Comparison of ENCODE assay signal across 17 cellular contexts in the genomic region with DNA sequence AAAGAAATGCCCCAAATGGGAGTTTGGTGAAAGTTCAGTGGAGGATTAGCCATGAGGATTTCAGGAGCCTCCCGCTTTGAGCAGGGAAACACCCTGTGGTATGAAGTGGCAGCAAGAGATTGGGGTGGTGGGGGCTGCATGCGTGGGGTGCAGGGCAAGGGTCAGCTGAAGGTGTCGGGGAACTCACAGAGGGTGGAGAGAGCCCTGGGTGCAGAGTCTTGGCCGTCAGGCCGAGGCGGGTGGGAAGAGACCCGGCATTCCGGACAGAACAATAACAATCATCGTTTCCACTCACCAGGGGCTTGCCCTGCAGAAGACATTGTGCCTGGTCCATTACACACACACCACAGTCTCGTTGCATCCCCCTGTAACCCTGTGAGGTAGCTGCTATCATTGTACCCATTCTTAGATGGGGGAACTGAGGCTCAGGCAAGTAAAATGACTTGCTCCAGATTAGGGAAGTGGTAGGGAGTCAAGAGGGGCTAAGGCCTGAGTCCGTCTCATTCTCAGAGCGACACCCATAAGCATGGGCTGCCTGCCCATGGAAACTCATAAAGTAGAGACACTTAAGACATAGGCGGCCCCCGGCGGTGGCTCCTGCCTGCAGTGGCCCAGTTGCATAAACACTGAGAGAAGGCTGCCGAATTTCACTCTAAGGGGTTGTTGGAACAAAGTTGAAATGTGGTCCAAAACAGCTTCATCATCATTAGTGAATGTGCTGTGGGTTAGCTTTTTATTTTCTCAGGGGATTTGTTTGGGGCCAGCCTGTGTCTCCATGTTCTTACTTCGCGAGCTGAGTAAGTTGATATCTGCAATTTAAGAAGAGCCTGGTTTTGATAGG.
DNase-seq lines count a peak whose midpoint lies in the region; ATAC-seq, FAIRE-seq and TF ChIP-seq lines count a peak whose summit lies in the region.
"Had no signal": no experiment of that assay in that cellular context is flagged by ENCODE, and none has a peak within 500 bp of the region (broad histone marks: within the 10 kb centered on the region; RNA-seq: fewer than 3 reads in every experiment).

No MANE protein-coding gene starts in this region.

- TF ChIP-seq CTCF in fibroblast of the aortic adventitia (IDR thresholded peaks at IDR 0.05; ENCODE audit: insufficient read depth, low read length), result no peak

- ATAC-seq in GM18519 (IDR thresholded peaks at IDR 0.05; ENCODE audit: low FRiP score, unreplicated experiment) (no peak), GM21737 (IDR thresholded peaks at IDR 0.05; ENCODE audit: unreplicated experiment) (no peak)
- ATAC-seq: PC-3 had no signal

- no CpG with 5 or more reads among the region's 18 CpGs for WGBS in trophoblast cell (ENCODE audit: extremely low coverage, insufficient coverage, insufficient read length)

- H3K36me3 ChIP-seq in trophoblast cell (ENCODE audit: control insufficient read depth in 1 of 2, insufficient read depth in 2 of 2, low read length in 2 of 2), result peaks cover 0 to 14% of the 10 kb centered on the region in 2 experiments
- H3K36me3 ChIP-seq: BE2C had no signal

- peak overlapping the region; percentile 17 for H3K23ac ChIP-seq in trophoblast cell (ENCODE audit: low read length)

- no peak overlapping the region for H2BK120ac ChIP-seq in trophoblast cell (ENCODE audit: insufficient read depth, low read length, poor library complexity)

- H2AK5ac ChIP-seq in trophoblast cell (ENCODE audit: low read length), result no peak overlapping the region

- H3K27ac ChIP-seq in trophoblast cell (ENCODE audit: low read depth, low read length), result peak overlapping the region; percentile 12
- H3K27ac ChIP-seq: coronary artery had no signal

- no peaks in the 10 kb centered on the region for H3K27me3 ChIP-seq in trophoblast cell (ENCODE audit: insufficient read depth, low read length)
- H3K27me3 ChIP-seq: BE2C had no signal

- peak overlapping the region; percentile 25 for H2BK12ac ChIP-seq in trophoblast cell (ENCODE audit: low read length)

- TF ChIP-seq POLR2A in H54 (IDR thresholded peaks at IDR 0.05; ENCODE audit: low read depth, low read length), result no peak

- peaks cover 5% of the 10 kb centered on the region for H3K79me1 ChIP-seq in trophoblast cell (ENCODE audit: low read length)

- H3K18ac ChIP-seq in trophoblast cell (ENCODE audit: low read length), result peak overlapping the region; percentile 82

- H3K9me3 ChIP-seq in trophoblast cell (ENCODE audit: insufficient read depth, low read depth, low read length), result no peaks in the 10 kb centered on the region
- H3K9me3 ChIP-seq: BE2C had no signal

- no peak overlapping the region for H2AFZ ChIP-seq in trophoblast cell (ENCODE audit: insufficient read depth, low read length, poor library complexity)

- H4K12ac ChIP-seq in trophoblast cell (ENCODE audit: low read depth, low read length), result no peak overlapping the region

- peaks cover 10% of the 10 kb centered on the region for H3K79me2 ChIP-seq in trophoblast cell (ENCODE audit: control insufficient read depth, insufficient read depth, low read length, poor library complexity)

- DNase-seq in H4 (ENCODE audit: low spot score), result peak; percentile 25
- DNase-seq in SK-N-DZ (ENCODE audit: low spot score), result peak; percentile 64
- peak; percentile 80 for DNase-seq in fibroblast of the aortic adventitia (ENCODE audit: low read depth)
- no peak for DNase-seq in trophoblast cell
- DNase-seq in H54 (ENCODE audit: insufficient read length, low spot score), result no peak
- no peak for DNase-seq in stimulated activated CD4-positive, alpha-beta T cell treated with anti-CD3 and anti-CD28 coated beads, Interleukin-4, amount 100 ng/mL, for 1 hour
- DNase-seq: activated CD4-positive, CD25-positive, alpha-beta regulatory T cell treated with anti-CD3 and anti-CD28 coated beads, Interleukin-2, amount 50 U/mL, for 72 hours; activated T-cell treated with anti-CD3 and anti-CD28 coated beads for 4 hours; BE2C; DND-41; erythroblast; NCI-H1105 treated with DMSO at 0.1 percent for 48 hours; NCI-H446; PC-3 had no signal

- H4K91ac ChIP-seq in trophoblast cell (ENCODE audit: low read depth, low read length), result peak overlapping the region; percentile 14

- H3K4me3 ChIP-seq in fibroblast of the aortic adventitia (ENCODE audit: low read depth, low read length), result no peak overlapping the region
- H3K4me3 ChIP-seq in trophoblast cell (ENCODE audit: low read depth, low read length), result no peak overlapping the region
- H3K4me3 ChIP-seq: coronary artery had no signal

- H3K4me2 ChIP-seq in trophoblast cell (ENCODE audit: low read length), result no peak overlapping the region

- H3K4ac ChIP-seq in trophoblast cell (ENCODE audit: low read depth, low read length), result peak overlapping the region; percentile 30

- H2BK5ac ChIP-seq in trophoblast cell (ENCODE audit: low read depth, low read length, poor library complexity), result peak overlapping the region; percentile 43

- peaks cover 32 to 43% of the 10 kb centered on the region in 2 experiments for H3K4me1 ChIP-seq in trophoblast cell (ENCODE audit: control insufficient read depth in 1 of 2, insufficient read depth in 2 of 2, low read length in 2 of 2)

- H3K14ac ChIP-seq in trophoblast cell (ENCODE audit: low read length), result peak overlapping the region; percentile 45

- H3K9ac ChIP-seq in trophoblast cell (ENCODE audit: low read length), result peak overlapping the region; percentile 1

- no peak overlapping the region for H4K8ac ChIP-seq in trophoblast cell (ENCODE audit: low read depth, low read length)

- FAIRE-seq in H54 (lab: Jason Lieb, UNC), result no peak

Comparison
In these comparisons a context has a peak if more than half of its experiments do, and no peak if none do; other contexts are left out.
1. DNase-seq: peak in H4 (single experiment), SK-N-DZ (single experiment) and fibroblast of the aortic adventitia (single experiment); none in trophoblast cell (0 of 2), H54 (single experiment) and stimulated activated CD4-positive, alpha-beta T cell treated with anti-CD3 and anti-CD28 coated beads, Interleukin-4, amount 100 ng/mL, for 1 hour (single experiment).